In genomic region chr20:19897891-19898290, GRCh38 we compare ENCODE assay signal across 31 cellular contexts.
"Had no signal": no experiment of that assay in that cellular context is flagged by ENCODE, and none has a peak within 500 bp of the region (broad histone marks: within the 10 kb centered on the region; RNA-seq: fewer than 3 reads in every experiment).

No MANE protein-coding gene starts in this region.

- H3K4me1 Mint-ChIP-seq: activated CD4-positive, alpha-beta T cell treated with anti-CD3 and anti-CD28 coated beads, Interleukin-2, amount 10 ng/mL, durations not matched to agents 24 days and 14 days; activated CD8-positive, alpha-beta memory T cell treated with anti-CD3 and anti-CD28 coated beads, Interleukin-2, amount 10 ng/mL, durations not matched to agents 7 days and 5 days; activated naive CD8-positive, alpha-beta T cell treated with anti-CD3 and anti-CD28 coated beads, Interleukin-2, amount 50 U/mL, for 24 hours; T-helper 17 cell had no signal

- DNase-seq: activated B cell treated with CpG ODN at 0.5 μM for 24 hours; activated CD4-positive, alpha-beta T cell treated with anti-CD3 and anti-CD28 coated beads for 1 hour; activated CD4-positive, alpha-beta T cell treated with anti-CD3 and anti-CD28 coated beads, Interleukin-2, amount 10 ng/mL, durations not matched to agents 24 days and 14 days; activated CD4-positive, alpha-beta T cell treated with anti-CD3 and anti-CD28 coated beads, Interleukin-2, amount 50 U/mL, for 48 hours; activated CD8-positive, alpha-beta memory T cell treated with anti-CD3 and anti-CD28 coated beads, Interleukin-2, amount 10 ng/mL, durations not matched to agents 7 days and 5 days; activated effector memory CD4-positive, alpha-beta T cell treated with anti-CD3 and anti-CD28 coated beads, Interleukin-2, amount 50 U/mL, for 16 hours; activated naive CD4-positive, alpha-beta T cell treated with Interleukin-2 at 50 U/mL for 16 hours; activated naive CD8-positive, alpha-beta T cell treated with anti-CD3 and anti-CD28 coated beads, Interleukin-2, amount 50 U/mL, for 24 hours; activated T-cell treated with anti-CD3 and anti-CD28 coated beads, Interleukin-2, amount 50 U/mL, for 24 hours; amniotic stem cell; body of pancreas; Kasumi-1; KBM-7; MV-4-11; NCI-H1092 treated with DMSO at 0.1 percent for 48 hours; NCI-H1417 treated with DMSO at 0.1 percent for 48 hours; NCI-H1694; NCI-H2029; NCI-H2107; NCI-H2171 treated with DMSO at 0.1 percent for 48 hours; NCI-H345; NCI-H510A; NCI-H526 treated with DMSO at 0.1 percent for 48 hours; NCI-H82; OCI-M1; SHP77; T-helper 17 cell; T-helper 9 cell had no signal

- H3K9me3 ChIP-seq: body of pancreas, Peyer's patch had no signal

- H3K27me3 ChIP-seq: ascending aorta, body of pancreas, Peyer's patch, SJSA1 had no signal

- H3K9me3 Mint-ChIP-seq: activated T-cell treated with anti-CD3 and anti-CD28 coated beads, Interleukin-2, amount 50 U/mL, for 24 hours had no signal

- H3K27ac ChIP-seq: ascending aorta, body of pancreas, Peyer's patch, SJSA1 had no signal

- H3K4me3 ChIP-seq: ascending aorta, body of pancreas, Peyer's patch, SJSA1 had no signal

- H3K4me3 Mint-ChIP-seq: activated B cell treated with CpG ODN at 0.5 μM for 24 hours; activated CD4-positive, alpha-beta T cell treated with anti-CD3 and anti-CD28 coated beads, Interleukin-2, amount 10 ng/mL, durations not matched to agents 24 days and 14 days; activated CD8-positive, alpha-beta memory T cell treated with anti-CD3 and anti-CD28 coated beads, Interleukin-2, amount 10 ng/mL, durations not matched to agents 7 days and 5 days; activated naive CD8-positive, alpha-beta T cell treated with anti-CD3 and anti-CD28 coated beads, Interleukin-2, amount 50 U/mL, for 24 hours; activated T-cell treated with anti-CD3 and anti-CD28 coated beads, Interleukin-2, amount 50 U/mL, for 24 hours; T-helper 17 cell had no signal

- H3K27ac Mint-ChIP-seq: activated B cell treated with CpG ODN at 0.5 μM for 24 hours; activated CD4-positive, alpha-beta T cell treated with anti-CD3 and anti-CD28 coated beads, Interleukin-2, amount 10 ng/mL, durations not matched to agents 24 days and 14 days; activated CD8-positive, alpha-beta memory T cell treated with anti-CD3 and anti-CD28 coated beads, Interleukin-2, amount 10 ng/mL, durations not matched to agents 7 days and 5 days; activated naive CD8-positive, alpha-beta T cell treated with anti-CD3 and anti-CD28 coated beads, Interleukin-2, amount 50 U/mL, for 24 hours; activated T-cell treated with anti-CD3 and anti-CD28 coated beads, Interleukin-2, amount 50 U/mL, for 24 hours; T-helper 17 cell had no signal

- H3K4me1 ChIP-seq: ascending aorta, body of pancreas had no signal

- H3K36me3 Mint-ChIP-seq: activated CD8-positive, alpha-beta memory T cell treated with anti-CD3 and anti-CD28 coated beads, Interleukin-2, amount 10 ng/mL, durations not matched to agents 7 days and 5 days had no signal

- H3K27me3 Mint-ChIP-seq: activated CD4-positive, alpha-beta T cell treated with anti-CD3 and anti-CD28 coated beads, Interleukin-2, amount 10 ng/mL, durations not matched to agents 24 days and 14 days had no signal
